ENCODE assay signal across 8 cellular contexts in genomic region chr11:115504279-115505158, GRCh38. TPM values are rescaled to one million over a fixed set of nuclear protein-coding genes. Genes with fewer than 3 reads are reported as not detected.
A peak's percentile ranks its signal among the peaks of the same experiment; 100 is the strongest.
DNase-seq lines count a peak whose midpoint lies in the region; ATAC-seq and TF ChIP-seq lines count a peak whose summit lies in the region.

TSS of gene CADM1 (minus strand) at chr11:115504415.

- peak within 1 kb of the TSS; percentile 61 for H2BK5ac ChIP-seq in trophoblast cell (ENCODE audit: low read depth, low read length, poor library complexity)

- peak within 1 kb of the TSS; percentile 94 for H3K27ac ChIP-seq in angular gyrus (ENCODE audit: low read depth, low read length)
- H3K27ac ChIP-seq in left ventricle myocardium inferior (replicated peaks) = peak within 1 kb of the TSS; percentile 94
- peak within 1 kb of the TSS; percentile 48 for H3K27ac ChIP-seq in trophoblast cell (ENCODE audit: low read depth, low read length)
- H3K27ac ChIP-seq in tibial artery = peak within 1 kb of the TSS; percentile 50 to 74

- H4K91ac ChIP-seq in trophoblast cell (ENCODE audit: low read depth, low read length) = peak within 1 kb of the TSS; percentile 61

- no peaks in the 10 kb centered on the region for H3K36me3 ChIP-seq in left ventricle myocardium inferior
- H3K36me3 ChIP-seq in trophoblast cell (ENCODE audit: control insufficient read depth in 1 of 2, insufficient read depth in 2 of 2, low read length in 2 of 2) = no peaks in the 10 kb centered on the region
- H3K36me3 ChIP-seq in tibial artery = no peaks in the 10 kb centered on the region

- H4K12ac ChIP-seq in trophoblast cell (ENCODE audit: low read depth, low read length) = no peak within 1 kb of the TSS

- H3K9me3 ChIP-seq in left ventricle myocardium inferior (replicated peaks) = no peaks in the 10 kb centered on the region
- H3K9me3 ChIP-seq in trophoblast cell (ENCODE audit: insufficient read depth, low read depth, low read length) = no peaks in the 10 kb centered on the region
- H3K9me3 ChIP-seq in tibial artery = no peaks in the 10 kb centered on the region

- H4K8ac ChIP-seq in trophoblast cell (ENCODE audit: low read depth, low read length) = peak within 1 kb of the TSS; percentile 37

- peaks cover 51% of the 10 kb centered on the region for H3K4me1 ChIP-seq in left ventricle myocardium inferior
- H3K4me1 ChIP-seq in trophoblast cell (ENCODE audit: control insufficient read depth in 1 of 2, insufficient read depth in 2 of 2, low read length in 2 of 2) = peaks cover 6 to 9% of the 10 kb centered on the region in 2 experiments
- peaks cover 5 to 26% (median 20%) of the 10 kb centered on the region in 4 donors for H3K4me1 ChIP-seq in tibial artery

- no peak within 1 kb of the TSS for H2AK5ac ChIP-seq in trophoblast cell (ENCODE audit: low read length)

- H3K4ac ChIP-seq in trophoblast cell (ENCODE audit: low read depth, low read length) = no peak within 1 kb of the TSS

- H2AFZ ChIP-seq in trophoblast cell (ENCODE audit: insufficient read depth, low read length, poor library complexity) = peak within 1 kb of the TSS; percentile 53

- H3K4me3 ChIP-seq in left ventricle myocardium inferior (peak within 1 kb of the TSS; percentile 73), trophoblast cell (ENCODE audit: low read depth, low read length) (peak within 1 kb of the TSS; percentile 83), tibial artery (peak within 1 kb of the TSS; percentile 56 to 62)

- peaks cover 9% of the 10 kb centered on the region for H3K79me1 ChIP-seq in trophoblast cell (ENCODE audit: low read length)

- peak within 1 kb of the TSS; percentile 93 for H3K4me2 ChIP-seq in trophoblast cell (ENCODE audit: low read length)

- peak within 1 kb of the TSS; percentile 71 for H3K9ac ChIP-seq in trophoblast cell (ENCODE audit: low read length)

- H3K79me2 ChIP-seq in trophoblast cell (ENCODE audit: control insufficient read depth, insufficient read depth, low read length, poor library complexity) = peaks cover 15% of the 10 kb centered on the region

- peak; percentile 76 for TF ChIP-seq CTCF in left ventricle myocardium inferior (IDR thresholded peaks at IDR 0.05; ENCODE audit: borderline replicate concordance)
- peak; percentile 50 to 60 for TF ChIP-seq CTCF in tibial artery (IDR thresholded peaks at IDR 0.05)

- peak; percentile 80 for ATAC-seq in GM21360 (IDR thresholded peaks at IDR 0.05; ENCODE audit: unreplicated experiment)

- H3K18ac ChIP-seq in trophoblast cell (ENCODE audit: low read length) = peak within 1 kb of the TSS; percentile 79

- H3K27me3 ChIP-seq in left ventricle myocardium inferior (ENCODE audit: low read depth) (peaks cover 67% of the 10 kb centered on the region), trophoblast cell (ENCODE audit: insufficient read depth, low read length) (no peaks in the 10 kb centered on the region), tibial artery (peaks cover 0 to 28% of the 10 kb centered on the region in 2 donors)

- H2BK120ac ChIP-seq in trophoblast cell (ENCODE audit: insufficient read depth, low read length, poor library complexity) = no peak within 1 kb of the TSS

- no peak within 1 kb of the TSS for H3K23ac ChIP-seq in trophoblast cell (ENCODE audit: low read length)

- H3K14ac ChIP-seq in trophoblast cell (ENCODE audit: low read length) = peak within 1 kb of the TSS; percentile 29

- DNase-seq in C1 segment of cervical spinal cord (lab: John Stamatoyannopoulos, UW) (peak; percentile 58 to 99 (median 94)), MV-4-11 (lab: John Stamatoyannopoulos, UW) (peak; percentile 87), SW 1271 (lab: John Stamatoyannopoulos, UW) (peak; percentile 20 to 42), left ventricle myocardium inferior (peak; percentile 92), trophoblast cell (peak; percentile 77 to 92), tibial artery (peak; percentile 82 to 95)

- intact Hi-C loops in left ventricle myocardium inferior (cut with micrococcal nuclease) (loop anchor here (10.0 kb wide), 1 partner anchor 170 kb away; no protein-coding TSS in a partner anchor), tibial artery (cut with DNase I; ENCODE audit: low total_unique reads) (loop anchor here (5.0 to 10.0 kb wide), 2 partner anchors 120 to 167 kb away; no protein-coding TSS in a partner anchor)

- H2BK12ac ChIP-seq in trophoblast cell (ENCODE audit: low read length) = peak within 1 kb of the TSS; percentile 6

- WGBS in trophoblast cell (ENCODE audit: extremely low coverage, insufficient coverage, insufficient read length) = no CpG with 5 or more reads among the region's 76 CpGs

RNA-seq across cellular contexts. Expression of gene CADM1, which starts in this region (rescaled TPM):
- 51.1 TPM for total RNA-seq in left ventricle myocardium inferior
- polyA plus RNA-seq in trophoblast cell (2013) = 70.4 and 73.0 TPM in 2 replicates

Comparison
In these comparisons a context has a peak if more than half of its experiments do, and no peak if none do; other contexts are left out.
1. Peak in every context shown above with its lines: DNase-seq, ATAC-seq, H3K4me3 ChIP-seq and H3K27ac ChIP-seq.
2. DNase-seq: peak in every context shown above with its lines; median percentile 94 in C1 segment of cervical spinal cord; 92 in left ventricle myocardium inferior; 88 in tibial artery; 87 in MV-4-11; 84 in trophoblast cell; 31 in SW 1271.